ENCODE assay signal across 8 cellular contexts in the genomic region with DNA sequence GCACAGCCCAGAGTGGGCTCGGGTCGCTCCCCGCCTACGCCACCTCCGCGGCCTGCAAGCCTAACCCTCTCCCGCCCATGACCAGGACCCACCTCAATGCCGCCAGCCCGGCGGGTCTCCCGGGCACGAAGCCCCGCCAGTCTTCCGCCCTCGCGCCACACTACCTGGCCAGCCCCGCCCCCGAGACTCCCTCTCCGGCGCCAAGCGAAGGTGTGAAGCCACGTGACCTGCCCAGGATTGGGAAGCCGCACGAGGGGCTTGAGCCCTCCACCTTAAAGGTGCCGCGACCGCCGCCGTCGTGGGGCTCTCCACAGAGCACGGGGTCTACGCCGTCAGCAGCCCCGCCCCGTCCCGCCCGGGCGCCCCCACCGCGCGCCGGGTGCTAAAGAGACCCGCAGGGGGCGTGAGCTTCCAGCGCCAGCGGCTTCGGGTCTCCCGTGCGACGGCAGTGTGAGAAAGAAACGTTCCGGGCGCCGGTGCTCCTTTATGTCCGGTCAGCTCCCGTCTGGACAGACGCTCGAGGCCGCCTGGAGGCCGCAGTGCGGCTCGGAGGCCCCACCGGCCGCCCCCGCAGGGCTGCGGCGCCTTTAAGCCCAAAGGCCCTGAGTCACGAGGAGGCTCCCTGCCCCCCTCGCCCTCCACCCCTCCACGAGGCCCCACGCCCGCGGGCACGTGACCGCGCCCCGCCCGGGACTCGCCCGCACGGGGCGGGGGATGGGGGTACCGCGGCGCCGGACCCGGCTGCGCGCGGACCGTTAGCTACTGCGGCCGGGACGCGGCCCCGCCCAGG. TPM values are rescaled to one million over a fixed set of nuclear protein-coding genes. Genes with fewer than 3 reads are reported as not detected.
A peak's percentile ranks its signal among the peaks of the same experiment; 100 is the strongest.
DNase-seq lines count a peak whose midpoint lies in the region; ATAC-seq and TF ChIP-seq lines count a peak whose summit lies in the region.

TSS of gene CPEB1 (minus strand) at position 319 of the 790 bp plus-strand sequence. CDS start 18,904 bp downstream, outside the sequence.

- H3K4me1 Mint-ChIP-seq in activated T-cell treated with anti-CD3 and anti-CD28 coated beads, Interleukin-2, amount 50 U/mL, for 4 hours (ENCODE audit: low read depth) = peaks cover 6% of the 10 kb centered on the region

- H3K27ac ChIP-seq in neural cell (ENCODE audit: low read length) (no peak within 1 kb of the TSS), thyroid gland (no peak within 1 kb of the TSS)

- no peaks in the 10 kb centered on the region for H3K36me3 ChIP-seq in MG63
- H3K36me3 ChIP-seq in neural cell (ENCODE audit: insufficient read depth, low read length) = no peaks in the 10 kb centered on the region
- H3K36me3 ChIP-seq in thyroid gland = no peaks in the 10 kb centered on the region

- intact Hi-C loops in thyroid gland (cut with DNase I) = no loop called here

- no peaks in the 10 kb centered on the region for H3K27me3 ChIP-seq in MG63
- peaks cover 64% of the 10 kb centered on the region for H3K27me3 ChIP-seq in neural cell (ENCODE audit: insufficient read depth, low read depth, low read length)
- H3K27me3 ChIP-seq in thyroid gland = no peaks in the 10 kb centered on the region

- TF ChIP-seq RAD21 in neural cell (conservative IDR thresholded peaks at IDR 0.05) = peak; percentile 15

- POLR2A ChIA-PET in GM10248 (lab: Yijun Ruan, JAX) = no interaction called here

- H3K4me3 Mint-ChIP-seq in activated T-cell treated with anti-CD3 and anti-CD28 coated beads, Interleukin-2, amount 50 U/mL, for 4 hours = peak within 1 kb of the TSS; percentile 66

- H3K4me3 ChIP-seq in MG63 (peak within 1 kb of the TSS; percentile 65), fibroblast of the aortic adventitia (ENCODE audit: low read depth, low read length) (peak within 1 kb of the TSS; percentile 58), neural cell (ENCODE audit: low read length) (peak within 1 kb of the TSS; percentile 65), thyroid gland (replicated peaks in 1 of 3) (peak within 1 kb of the TSS in 2 of 3 donors; percentile 32 to 49)

- peaks cover 53% of the 10 kb centered on the region for H3K27me3 Mint-ChIP-seq in activated T-cell treated with anti-CD3 and anti-CD28 coated beads, Interleukin-2, amount 50 U/mL, for 4 hours (ENCODE audit: low read depth)

- no peak within 1 kb of the TSS for H3K4me2 ChIP-seq in neural cell (ENCODE audit: low read length)

- no peak for TF ChIP-seq EP300 in neural cell (conservative IDR thresholded peaks at IDR 0.05; ENCODE audit: poor library complexity, severe bottlenecking)

- H3K79me2 ChIP-seq in neural cell (replicated peaks; ENCODE audit: insufficient read depth, low read length) = no peaks in the 10 kb centered on the region

- 5% methylated on average over 17 of the region's 96 CpGs; no CpG with 5 or more reads in 1 of the 2 donors for WGBS in thyroid gland, 2 donors

- peaks cover 12 to 25% of the 10 kb centered on the region in 2 donors for H3K4me1 ChIP-seq in thyroid gland

- TF ChIP-seq POLR2A in thyroid gland (IDR thresholded peaks at IDR 0.05) = no peak

- H3K9me2 ChIP-seq in neural cell (ENCODE audit: insufficient read depth, low read length) = no peaks in the 10 kb centered on the region

- H3K36me3 Mint-ChIP-seq in activated T-cell treated with anti-CD3 and anti-CD28 coated beads, Interleukin-2, amount 50 U/mL, for 4 hours (ENCODE audit: insufficient read depth) = no peaks in the 10 kb centered on the region

- no peaks in the 10 kb centered on the region for H3K9me3 Mint-ChIP-seq in activated T-cell treated with anti-CD3 and anti-CD28 coated beads, Interleukin-2, amount 50 U/mL, for 4 hours

- peak; percentile 71 to 79 for ATAC-seq in activated T-cell treated with anti-CD3 and anti-CD28 coated beads, Interleukin-2, amount 50 U/mL, for 4 hours
- no peak for ATAC-seq in GM21390 (IDR thresholded peaks at IDR 0.05; ENCODE audit: unreplicated experiment)

- peak within 1 kb of the TSS; percentile 34 for H3K9ac ChIP-seq in neural cell (ENCODE audit: low read length)

- H3K9me3 ChIP-seq in MG63 = no peaks in the 10 kb centered on the region
- no peaks in the 10 kb centered on the region for H3K9me3 ChIP-seq in neural cell (ENCODE audit: low read length)
- H3K9me3 ChIP-seq in thyroid gland = no peaks in the 10 kb centered on the region

- H3F3A ChIP-seq in neural cell (ENCODE audit: insufficient read depth, low read length, poor library complexity, severe bottlenecking) = no peaks in the 10 kb centered on the region

- TF ChIP-seq CTCF in GM10248 (IDR thresholded peaks at IDR 0.05; ENCODE audit: control extremely low read depth, extremely low read depth, low read depth, missing control alignments) (no peak), fibroblast of the aortic adventitia (IDR thresholded peaks at IDR 0.05; ENCODE audit: insufficient read depth, low read length) (no peak), neural cell (IDR thresholded peaks at IDR 0.05; ENCODE audit: poor library complexity, severe bottlenecking) (peak; percentile 48), thyroid gland (IDR thresholded peaks at IDR 0.05) (no peak)

- CTCF ChIA-PET in GM10248 (lab: Yijun Ruan, JAX) = no interaction called here

- H2AFZ ChIP-seq in neural cell (ENCODE audit: low read depth, low read length) = no peak within 1 kb of the TSS

- H4K20me1 ChIP-seq in neural cell (ENCODE audit: insufficient read depth) = no peaks in the 10 kb centered on the region

- peak; percentile 41 for DNase-seq in GM10248 (ENCODE audit: extremely low spot score)
- peak; percentile 86 for DNase-seq in MG63
- DNase-seq in activated T-cell treated with anti-CD3 and anti-CD28 coated beads, Interleukin-2, amount 50 U/mL, for 4 hours = peak; percentile 50
- DNase-seq in fibroblast of the aortic adventitia (ENCODE audit: low read depth) = peak; percentile 51
- peak; percentile 51 to 63 for DNase-seq in thyroid gland
- DNase-seq in OCI-M2 (lab: John Stamatoyannopoulos, UW; ENCODE audit: unreplicated experiment) = no peak

TF ChIP-seq in neural cell, 6 proteins besides CTCF, POLR2A, EP300 and RAD21:
- TF ChIP-seq POLR2AphosphoS5 (IDR thresholded peaks at IDR 0.05) = no peak
- no peak for TF ChIP-seq EZH2 (IDR thresholded peaks at IDR 0.05; ENCODE audit: borderline replicate concordance, insufficient read depth, low read length, poor library complexity, severe bottlenecking)
- TF ChIP-seq, protein P1, sequence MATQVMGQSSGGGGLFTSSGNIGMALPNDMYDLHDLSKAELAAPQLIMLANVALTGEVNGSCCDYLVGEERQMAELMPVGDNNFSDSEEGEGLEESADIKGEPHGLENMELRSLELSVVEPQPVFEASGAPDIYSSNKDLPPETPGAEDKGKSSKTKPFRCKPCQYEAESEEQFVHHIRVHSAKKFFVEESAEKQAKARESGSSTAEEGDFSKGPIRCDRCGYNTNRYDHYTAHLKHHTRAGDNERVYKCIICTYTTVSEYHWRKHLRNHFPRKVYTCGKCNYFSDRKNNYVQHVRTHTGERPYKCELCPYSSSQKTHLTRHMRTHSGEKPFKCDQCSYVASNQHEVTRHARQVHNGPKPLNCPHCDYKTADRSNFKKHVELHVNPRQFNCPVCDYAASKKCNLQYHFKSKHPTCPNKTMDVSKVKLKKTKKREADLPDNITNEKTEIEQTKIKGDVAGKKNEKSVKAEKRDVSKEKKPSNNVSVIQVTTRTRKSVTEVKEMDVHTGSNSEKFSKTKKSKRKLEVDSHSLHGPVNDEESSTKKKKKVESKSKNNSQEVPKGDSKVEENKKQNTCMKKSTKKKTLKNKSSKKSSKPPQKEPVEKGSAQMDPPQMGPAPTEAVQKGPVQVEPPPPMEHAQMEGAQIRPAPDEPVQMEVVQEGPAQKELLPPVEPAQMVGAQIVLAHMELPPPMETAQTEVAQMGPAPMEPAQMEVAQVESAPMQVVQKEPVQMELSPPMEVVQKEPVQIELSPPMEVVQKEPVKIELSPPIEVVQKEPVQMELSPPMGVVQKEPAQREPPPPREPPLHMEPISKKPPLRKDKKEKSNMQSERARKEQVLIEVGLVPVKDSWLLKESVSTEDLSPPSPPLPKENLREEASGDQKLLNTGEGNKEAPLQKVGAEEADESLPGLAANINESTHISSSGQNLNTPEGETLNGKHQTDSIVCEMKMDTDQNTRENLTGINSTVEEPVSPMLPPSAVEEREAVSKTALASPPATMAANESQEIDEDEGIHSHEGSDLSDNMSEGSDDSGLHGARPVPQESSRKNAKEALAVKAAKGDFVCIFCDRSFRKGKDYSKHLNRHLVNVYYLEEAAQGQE (IDR thresholded peaks at IDR 0.05; ENCODE audit: borderline replicate concordance) = no peak
- peak; percentile 57 for TF ChIP-seq MXI1 (conservative IDR thresholded peaks at IDR 0.05; ENCODE audit: poor library complexity, severe bottlenecking)
- TF ChIP-seq SMC3 (conservative IDR thresholded peaks at IDR 0.05; ENCODE audit: poor library complexity) = peak; percentile 28
- TF ChIP-seq TAF1 (IDR thresholded peaks at IDR 0.05; ENCODE audit: low read depth) = no peak

RNA-seq across cellular contexts. Expression of gene CPEB1, which starts in this region (rescaled TPM):
- total RNA-seq in MG63 (2014; rRNA removed; shearing (Covaris generic); ENCODE audit: low replicate concordance) = 14.1 and 32.7 TPM in 2 replicates
- 1 to 10 TPM in 2 of 3 donors, under 1 TPM in 1; 0.52 to 1.7 (median 1.2) TPM for total RNA-seq in activated T-cell treated with anti-CD3 and anti-CD28 coated beads, Interleukin-2, amount 50 U/mL, for 4 hours
- total RNA-seq in fibroblast of the aortic adventitia (ENCODE audit: low replicate concordance) (25.5 and 40.9 TPM in 2 replicates), thyroid gland (1 to 10 TPM; 1.7 to 6.4 (median 4.0) TPM)
- polyA plus RNA-seq in neural cell = 0.61 and 1.3 TPM in 2 replicates
- 0.24 and 0.93 TPM in 2 replicates for polyA minus RNA-seq in neural cell
